Comparison of ENCODE assay signal across 9 cellular contexts in genomic region chr10:119167041-119167440, GRCh38. TPM values are rescaled to one million over a fixed set of nuclear protein-coding genes. Genes with fewer than 3 reads are reported as not detected.
A peak's percentile ranks its signal among the peaks of the same experiment; 100 is the strongest.
DNase-seq lines count a peak whose midpoint lies in the region; ATAC-seq and TF ChIP-seq lines count a peak whose summit lies in the region.
"Had no signal": no experiment of that assay in that cellular context is flagged by ENCODE, and none has a peak within 500 bp of the region (broad histone marks: within the 10 kb centered on the region; RNA-seq: fewer than 3 reads in every experiment).

No MANE protein-coding gene starts in this region.

- no peaks in the 10 kb centered on the region for H3K9me3 Mint-ChIP-seq in Calu3 (ENCODE audit: low read depth, unreplicated experiment)
- no peaks in the 10 kb centered on the region for H3K9me3 Mint-ChIP-seq in activated naive CD8-positive, alpha-beta T cell treated with anti-CD3 and anti-CD28 coated beads, Interleukin-2, amount 50 U/mL, for 24 hours
- no peaks in the 10 kb centered on the region for H3K9me3 Mint-ChIP-seq in nephron

- no TSS peak for BruUV-seq in Calu3 (replicated peaks; lab: Mats Ljungman, UMichigan)

- H3K27ac Mint-ChIP-seq in Calu3 (ENCODE audit: unreplicated experiment) = peak overlapping the region; percentile 7
- H3K27ac Mint-ChIP-seq in activated naive CD8-positive, alpha-beta T cell treated with anti-CD3 and anti-CD28 coated beads, Interleukin-2, amount 50 U/mL, for 24 hours = peak overlapping the region; percentile 72
- peak overlapping the region; percentile 11 to 68 (median 13) for H3K27ac Mint-ChIP-seq in nephron

- H3K4me3 Mint-ChIP-seq in Calu3 (ENCODE audit: low read depth, unreplicated experiment) (peak overlapping the region; percentile 75), nephron (peak overlapping the region; percentile 89 to 96 (median 92))
- peak overlapping the region; percentile 5 for H3K4me3 Mint-ChIP-seq in activated naive CD8-positive, alpha-beta T cell treated with anti-CD3 and anti-CD28 coated beads, Interleukin-2, amount 50 U/mL, for 24 hours

- H3K27me3 Mint-ChIP-seq in Calu3 (ENCODE audit: unreplicated experiment) (no peaks in the 10 kb centered on the region), nephron (ENCODE audit: low read depth) (peaks cover 3% of the 10 kb centered on the region)
- no peaks in the 10 kb centered on the region for H3K27me3 Mint-ChIP-seq in activated naive CD8-positive, alpha-beta T cell treated with anti-CD3 and anti-CD28 coated beads, Interleukin-2, amount 50 U/mL, for 24 hours

- intact Hi-C loops in Calu3 (cut with micrococcal nuclease; ENCODE audit: unreplicated experiment) = no loop called here

- no peak for DNase-seq in Calu3
- no peak for DNase-seq in activated naive CD8-positive, alpha-beta T cell treated with anti-CD3 and anti-CD28 coated beads, Interleukin-2, amount 50 U/mL, for 24 hours
- DNase-seq in NCI-H2171 (lab: John Stamatoyannopoulos, UW) = no peak
- DNase-seq in coronary artery (ENCODE audit: low spot score) = no peak
- no peak for DNase-seq in COR-L47 (lab: John Stamatoyannopoulos, UW)
- no peak for DNase-seq in D341Med (ENCODE audit: low spot score)

- CTCF ChIA-PET in Calu3 (lab: Charles Lee) = interaction anchor here (1.3 kb wide), 1 partner anchor 278 kb away, joined by 3 read pairs; no protein-coding TSS in a partner anchor

- no peak overlapping the region for H3K4me3 ChIP-seq in coronary artery
- H3K4me3 ChIP-seq: SJSA1 had no signal

- H3K27ac ChIP-seq in C4-2B (peak overlapping the region; percentile 96), coronary artery (no peak overlapping the region)
- H3K27ac ChIP-seq: SJSA1 had no signal

- ATAC-seq in activated naive CD8-positive, alpha-beta T cell treated with anti-CD3 and anti-CD28 coated beads, Interleukin-2, amount 50 U/mL, for 24 hours = no peak

- H3K36me3 Mint-ChIP-seq in Calu3 (ENCODE audit: insufficient read depth, unreplicated experiment) (peaks cover 23% of the 10 kb centered on the region), nephron (ENCODE audit: low read depth) (peaks cover 39% of the 10 kb centered on the region)
- peaks cover 52% of the 10 kb centered on the region for H3K36me3 Mint-ChIP-seq in activated naive CD8-positive, alpha-beta T cell treated with anti-CD3 and anti-CD28 coated beads, Interleukin-2, amount 50 U/mL, for 24 hours (ENCODE audit: low read depth)

- TF ChIP-seq CTCF in C4-2B (conservative IDR thresholded peaks at IDR 0.05) (no peak), Calu3 (IDR thresholded peaks at IDR 0.05; ENCODE audit: unreplicated experiment) (no peak), nephron (IDR thresholded peaks at IDR 0.05; ENCODE audit: unreplicated experiment in 3 of 3) (no peak), coronary artery (IDR thresholded peaks at IDR 0.05) (no peak)

- H3K4me1 Mint-ChIP-seq in Calu3 (ENCODE audit: low read depth, unreplicated experiment) (peaks cover 8% of the 10 kb centered on the region), nephron (peaks cover 14% of the 10 kb centered on the region)
- peaks cover 38% of the 10 kb centered on the region for H3K4me1 Mint-ChIP-seq in activated naive CD8-positive, alpha-beta T cell treated with anti-CD3 and anti-CD28 coated beads, Interleukin-2, amount 50 U/mL, for 24 hours

RNA-seq across cellular contexts. Expression of gene SFXN4, which starts 1.5 kb away (rescaled TPM):
- total RNA-seq in Calu3 (2022) = 19.9 and 23.4 TPM in 2 replicates

RNA-seq across cellular contexts. Expression of gene PRDX3, which starts 11.6 kb away (rescaled TPM):
- total RNA-seq in Calu3 (2022) = 110 and 114 TPM in 2 replicates

RNA-seq across cellular contexts. Expression of gene GRK5, which starts 40.3 kb away (rescaled TPM):
- 2.4 and 4.4 TPM in 2 replicates for total RNA-seq in Calu3 (2022)

Comparison
In these comparisons a context has a peak if more than half of its experiments do, and no peak if none do; other contexts are left out.
1. H3K27ac Mint-ChIP-seq: peak in every context shown above with its lines; median percentile 72 in activated naive CD8-positive, alpha-beta T cell treated with anti-CD3 and anti-CD28 coated beads, Interleukin-2, amount 50 U/mL, for 24 hours; 13 in nephron; 7 in Calu3.
2. H3K4me3 Mint-ChIP-seq: peak in every context shown above with its lines; median percentile 92 in nephron; 75 in Calu3; 5 in activated naive CD8-positive, alpha-beta T cell treated with anti-CD3 and anti-CD28 coated beads, Interleukin-2, amount 50 U/mL, for 24 hours.